8 cellular contexts compared by ENCODE assay signal in the genomic region with DNA sequence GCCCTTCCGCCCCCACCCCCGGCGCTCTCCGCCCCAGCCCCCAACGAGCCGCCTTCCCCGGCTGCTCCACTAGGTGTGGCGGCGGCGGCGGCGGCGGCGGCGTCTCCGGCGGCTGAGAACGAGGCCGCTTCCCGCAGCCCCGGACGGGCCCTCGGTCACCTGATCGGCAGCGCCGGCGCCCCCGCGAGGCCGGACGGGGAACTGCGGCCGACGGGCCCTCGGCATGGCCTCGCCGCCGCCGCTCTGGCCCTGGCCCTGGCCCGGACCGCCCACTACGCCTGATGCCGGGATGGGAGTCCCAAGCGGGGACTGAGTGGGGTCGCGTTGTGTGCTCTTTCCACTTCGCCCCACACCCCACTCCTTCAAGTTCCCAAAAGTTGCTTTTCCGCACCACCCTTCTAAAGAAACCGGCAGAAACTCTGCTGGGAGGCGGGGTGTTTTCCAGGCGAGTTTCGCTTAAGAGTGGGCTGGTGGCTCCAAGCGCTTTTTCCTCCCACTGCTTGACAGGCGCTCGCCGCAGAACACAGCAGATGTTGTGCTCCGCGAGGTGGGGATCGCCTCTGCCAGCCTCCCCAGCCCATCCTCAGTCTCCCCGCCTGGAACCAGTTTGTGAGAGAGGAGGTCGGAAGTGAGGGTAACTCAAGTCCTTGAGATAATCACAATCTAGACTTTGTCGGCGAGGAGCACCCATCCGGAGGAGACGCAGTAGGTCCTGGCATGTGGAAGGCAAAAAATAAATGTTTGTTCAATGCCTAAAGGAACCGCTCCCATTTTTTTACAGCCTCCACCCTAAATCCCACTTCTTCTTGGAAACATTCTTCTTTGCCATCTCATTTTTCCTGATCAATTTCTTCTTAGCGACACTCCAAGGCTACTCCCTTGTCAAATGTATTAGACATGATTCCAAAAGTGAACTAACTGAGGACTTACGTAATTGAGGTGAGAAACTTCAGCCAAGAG. TPM values are rescaled to one million over a fixed set of nuclear protein-coding genes. Genes with fewer than 3 reads are reported as not detected.
DNase-seq lines count a peak whose midpoint lies in the region; ATAC-seq and TF ChIP-seq lines count a peak whose summit lies in the region.

A gene with protein sequence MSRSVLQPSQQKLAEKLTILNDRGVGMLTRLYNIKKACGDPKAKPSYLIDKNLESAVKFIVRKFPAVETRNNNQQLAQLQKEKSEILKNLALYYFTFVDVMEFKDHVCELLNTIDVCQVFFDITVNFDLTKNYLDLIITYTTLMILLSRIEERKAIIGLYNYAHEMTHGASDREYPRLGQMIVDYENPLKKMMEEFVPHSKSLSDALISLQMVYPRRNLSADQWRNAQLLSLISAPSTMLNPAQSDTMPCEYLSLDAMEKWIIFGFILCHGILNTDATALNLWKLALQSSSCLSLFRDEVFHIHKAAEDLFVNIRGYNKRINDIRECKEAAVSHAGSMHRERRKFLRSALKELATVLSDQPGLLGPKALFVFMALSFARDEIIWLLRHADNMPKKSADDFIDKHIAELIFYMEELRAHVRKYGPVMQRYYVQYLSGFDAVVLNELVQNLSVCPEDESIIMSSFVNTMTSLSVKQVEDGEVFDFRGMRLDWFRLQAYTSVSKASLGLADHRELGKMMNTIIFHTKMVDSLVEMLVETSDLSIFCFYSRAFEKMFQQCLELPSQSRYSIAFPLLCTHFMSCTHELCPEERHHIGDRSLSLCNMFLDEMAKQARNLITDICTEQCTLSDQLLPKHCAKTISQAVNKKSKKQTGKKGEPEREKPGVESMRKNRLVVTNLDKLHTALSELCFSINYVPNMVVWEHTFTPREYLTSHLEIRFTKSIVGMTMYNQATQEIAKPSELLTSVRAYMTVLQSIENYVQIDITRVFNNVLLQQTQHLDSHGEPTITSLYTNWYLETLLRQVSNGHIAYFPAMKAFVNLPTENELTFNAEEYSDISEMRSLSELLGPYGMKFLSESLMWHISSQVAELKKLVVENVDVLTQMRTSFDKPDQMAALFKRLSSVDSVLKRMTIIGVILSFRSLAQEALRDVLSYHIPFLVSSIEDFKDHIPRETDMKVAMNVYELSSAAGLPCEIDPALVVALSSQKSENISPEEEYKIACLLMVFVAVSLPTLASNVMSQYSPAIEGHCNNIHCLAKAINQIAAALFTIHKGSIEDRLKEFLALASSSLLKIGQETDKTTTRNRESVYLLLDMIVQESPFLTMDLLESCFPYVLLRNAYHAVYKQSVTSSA (minus strand): TSS at position 117 of the 960 bp plus-strand sequence. CDS start 358 bp downstream, outside the sequence.

- POLR2A ChIA-PET in activated CD8-positive, alpha-beta T cell treated with anti-CD3 and anti-CD28 coated beads, Interleukin-2, amount 10 ng/mL, durations not matched to agents 7 days and 5 days (lab: Charles Lee): no interaction called here

- no peaks in the 10 kb centered on the region for H3K27me3 ChIP-seq in ACC112 (ENCODE audit: insufficient read depth, low read length)
- peaks cover 21% of the 10 kb centered on the region for H3K27me3 ChIP-seq in ectodermal cell (ENCODE audit: control insufficient read depth, insufficient read depth, low read length, poor library complexity, severe bottlenecking)
- no peaks in the 10 kb centered on the region for H3K27me3 ChIP-seq in right lobe of liver

- DNase-seq in NCI-H510A treated with DMSO at 0.1 percent for 48 hours (lab: John Stamatoyannopoulos, UW): peak; percentile 99
- peak; percentile 80 for DNase-seq in activated CD8-positive, alpha-beta T cell treated with anti-CD3 and anti-CD28 coated beads, Interleukin-2, amount 10 ng/mL, durations not matched to agents 7 days and 5 days
- peak; percentile 92 to 94 (median 93) for DNase-seq in right lobe of liver
- peak; percentile 89 for DNase-seq in stimulated activated CD4-positive, alpha-beta T cell treated with anti-CD3 and anti-CD28 coated beads, Interleukin-4, amount 100 ng/mL, for 1 hour

- no peak within 1 kb of the TSS for H3K27ac Mint-ChIP-seq in activated CD8-positive, alpha-beta T cell treated with anti-CD3 and anti-CD28 coated beads, Interleukin-2, amount 10 ng/mL, durations not matched to agents 7 days and 5 days

- no peak for TF ChIP-seq POLR2A in right lobe of liver (IDR thresholded peaks at IDR 0.05)

- H3K27ac ChIP-seq in ACC112 (ENCODE audit: low read depth, low read length) (peak within 1 kb of the TSS; percentile 88), ectodermal cell (ENCODE audit: insufficient read depth, low read depth, low read length, poor library complexity, severe bottlenecking) (peak within 1 kb of the TSS; percentile 89), right lobe of liver (peak within 1 kb of the TSS; percentile 91 to 93 (median 93))

- H3K9me3 ChIP-seq in ectodermal cell (ENCODE audit: control insufficient read depth, low read length): no peaks in the 10 kb centered on the region
- H3K9me3 ChIP-seq in right lobe of liver: no peaks in the 10 kb centered on the region

- H3K4me3 ChIP-seq in ACC112 (ENCODE audit: low read depth, low read length): peak within 1 kb of the TSS; percentile 94
- H3K4me3 ChIP-seq in ectodermal cell (ENCODE audit: insufficient read depth, low read depth, low read length): peak within 1 kb of the TSS; percentile 93
- H3K4me3 ChIP-seq in right lobe of liver: peak within 1 kb of the TSS; percentile 70 to 73 (median 70)

- H3K4me1 Mint-ChIP-seq in activated CD8-positive, alpha-beta T cell treated with anti-CD3 and anti-CD28 coated beads, Interleukin-2, amount 10 ng/mL, durations not matched to agents 7 days and 5 days (ENCODE audit: low read depth): peaks cover 28% of the 10 kb centered on the region

- H3K27me3 Mint-ChIP-seq in activated CD8-positive, alpha-beta T cell treated with anti-CD3 and anti-CD28 coated beads, Interleukin-2, amount 10 ng/mL, durations not matched to agents 7 days and 5 days (ENCODE audit: low read depth): peaks cover 59% of the 10 kb centered on the region

- H3K36me3 ChIP-seq in ACC112 (ENCODE audit: insufficient read depth, low read length) (no peaks in the 10 kb centered on the region), ectodermal cell (ENCODE audit: control insufficient read depth, insufficient read depth, low read length) (no peaks in the 10 kb centered on the region), right lobe of liver (no peaks in the 10 kb centered on the region)

- peak within 1 kb of the TSS; percentile 96 for H2AFZ ChIP-seq in ACC112 (ENCODE audit: low read length, unreplicated experiment)

- no peaks in the 10 kb centered on the region for H3K36me3 Mint-ChIP-seq in activated CD8-positive, alpha-beta T cell treated with anti-CD3 and anti-CD28 coated beads, Interleukin-2, amount 10 ng/mL, durations not matched to agents 7 days and 5 days (ENCODE audit: low read depth)

- CTCF ChIA-PET in activated CD8-positive, alpha-beta T cell treated with anti-CD3 and anti-CD28 coated beads, Interleukin-2, amount 10 ng/mL, durations not matched to agents 7 days and 5 days (lab: Charles Lee): no interaction called here

- 8 to 10% methylated on average over 68 of the region's 68 CpGs for WGBS in ectodermal cell, 2 experiments
- WGBS in right lobe of liver (ENCODE audit: insufficient coverage, low coverage, low lambda C conversion rate, missing lambda C conversion rate): 5% methylated on average over 11 of the region's 68 CpGs

- peak within 1 kb of the TSS; percentile 70 for H3K4me3 Mint-ChIP-seq in activated CD8-positive, alpha-beta T cell treated with anti-CD3 and anti-CD28 coated beads, Interleukin-2, amount 10 ng/mL, durations not matched to agents 7 days and 5 days

- ATAC-seq in GM18861 (IDR thresholded peaks at IDR 0.05; ENCODE audit: unreplicated experiment): peak; percentile 61
- peak; percentile 72 for ATAC-seq in HG03097 (IDR thresholded peaks at IDR 0.05; ENCODE audit: low FRiP score, unreplicated experiment)
- peak; percentile 93 for ATAC-seq in activated CD8-positive, alpha-beta T cell treated with anti-CD3 and anti-CD28 coated beads, Interleukin-2, amount 10 ng/mL, durations not matched to agents 7 days and 5 days
- peak; percentile 95 to 98 (median 96) for ATAC-seq in right lobe of liver

- H3K4me1 ChIP-seq in ACC112 (ENCODE audit: control insufficient read depth, insufficient read depth, low read length, unreplicated experiment) (peaks cover 25% of the 10 kb centered on the region), ectodermal cell (ENCODE audit: control insufficient read depth, insufficient read depth, low read length) (peaks cover 18% of the 10 kb centered on the region), right lobe of liver (peaks cover 0 to 26% (median 2%) of the 10 kb centered on the region in 4 donors)

- intact Hi-C loops in right lobe of liver (cut with DNase I): no loop called here

- H3K9me3 Mint-ChIP-seq in activated CD8-positive, alpha-beta T cell treated with anti-CD3 and anti-CD28 coated beads, Interleukin-2, amount 10 ng/mL, durations not matched to agents 7 days and 5 days (ENCODE audit: insufficient read depth): no peaks in the 10 kb centered on the region

- peak; percentile 88 to 99 (median 92) for TF ChIP-seq CTCF in right lobe of liver (IDR thresholded peaks at IDR 0.05)

- H3K79me2 ChIP-seq in ACC112 (ENCODE audit: control insufficient read depth, insufficient read depth, low read length, unreplicated experiment): peaks cover 45% of the 10 kb centered on the region

RNA-seq across cellular contexts. Expression of the gene that starts here (rescaled TPM):
- total RNA-seq in activated CD8-positive, alpha-beta T cell treated with anti-CD3 and anti-CD28 coated beads, Interleukin-2, amount 10 ng/mL, durations not matched to agents 7 days and 5 days: under 1 TPM; 0.50 to 0.52 TPM
- 102 TPM for polyA plus RNA-seq in ectodermal cell (2013, experiment 1 of 4)
- 106 TPM for polyA plus RNA-seq in ectodermal cell (2013, experiment 2 of 4)
- 92.7 TPM for polyA plus RNA-seq in ectodermal cell (2013, experiment 3 of 4)
- polyA plus RNA-seq in ectodermal cell (2013, experiment 4 of 4): 95.1 TPM
- total RNA-seq in right lobe of liver: 10 to 100 TPM; 31.9 to 50.3 (median 43.3) TPM

Comparison
In these comparisons a context has a peak if more than half of its experiments do, and no peak if none do; other contexts are left out.
1. Peak in every context shown above with its lines: DNase-seq, ATAC-seq, H3K4me3 ChIP-seq and H3K27ac ChIP-seq.
2. RNA of the gene that starts here (total RNA-seq): 31.9 to 50.3 TPM in right lobe of liver; 0.50 to 0.52 TPM in activated CD8-positive, alpha-beta T cell treated with anti-CD3 and anti-CD28 coated beads, Interleukin-2, amount 10 ng/mL, durations not matched to agents 7 days and 5 days; every median in the first group is over 10 times any median in the second.
3. Peak in DNase-seq and ATAC-seq in activated CD8-positive, alpha-beta T cell treated with anti-CD3 and anti-CD28 coated beads, Interleukin-2, amount 10 ng/mL, durations not matched to agents 7 days and 5 days; RNA of the gene not detected or under 1 TPM.